ENCODE assay signal across 9 cellular contexts in the genomic region with DNA sequence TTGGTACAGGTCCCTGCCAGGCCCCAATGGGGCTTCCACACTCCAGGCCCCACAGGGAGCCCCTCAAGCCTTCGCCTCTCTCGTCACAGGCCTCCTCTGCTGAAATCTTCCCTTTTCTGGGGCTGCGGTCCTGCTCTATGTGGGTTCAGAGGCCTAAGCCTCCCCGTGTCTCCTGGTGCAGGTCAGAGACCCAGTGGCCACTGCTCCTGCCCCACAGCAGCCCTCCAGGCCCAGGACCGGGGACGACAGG. TPM values are rescaled to one million over a fixed set of nuclear protein-coding genes. Genes with fewer than 3 reads are reported as not detected.
DNase-seq lines count a peak whose midpoint lies in the region; ATAC-seq and TF ChIP-seq lines count a peak whose summit lies in the region.
"Had no signal": no experiment of that assay in that cellular context is flagged by ENCODE, and none has a peak within 500 bp of the region (broad histone marks: within the 10 kb centered on the region; RNA-seq: fewer than 3 reads in every experiment).

No MANE protein-coding gene starts in this region.

- peak overlapping the region; percentile 76 for H3K27ac ChIP-seq in CD4-positive, alpha-beta memory T cell (ENCODE audit: low read depth, low read length)
- peak overlapping the region; percentile 96 for H3K27ac ChIP-seq in KOPT-K1 (ENCODE audit: low read depth, low read length, poor library complexity, severe bottlenecking)
- peak overlapping the region; percentile 83 for H3K27ac ChIP-seq in parathyroid adenoma

- H3K27me3 Mint-ChIP-seq in CD4-positive, alpha-beta memory T cell, result no peaks in the 10 kb centered on the region
- no peaks in the 10 kb centered on the region for H3K27me3 Mint-ChIP-seq in effector memory CD8-positive, alpha-beta T cell

- H2AFZ ChIP-seq in parathyroid adenoma, result no peak overlapping the region

- no peaks in the 10 kb centered on the region for H3K79me2 ChIP-seq in parathyroid adenoma

- peak overlapping the region; percentile 86 to 96 (median 91) for H3K27ac Mint-ChIP-seq in CD4-positive, alpha-beta memory T cell
- H3K27ac Mint-ChIP-seq in effector memory CD8-positive, alpha-beta T cell, result peak overlapping the region; percentile 86 to 93

- intact Hi-C loops in CD4-positive, alpha-beta memory T cell (cut with micrococcal nuclease), result no loop called here

- H3K4me2 ChIP-seq in parathyroid adenoma (ENCODE audit: low read length), result no peak overlapping the region

- H3K36me3 Mint-ChIP-seq in CD4-positive, alpha-beta memory T cell, result no peaks in the 10 kb centered on the region
- H3K36me3 Mint-ChIP-seq in effector memory CD8-positive, alpha-beta T cell (ENCODE audit: insufficient read depth), result peaks cover 10% of the 10 kb centered on the region

- CTCF ChIA-PET in CD4-positive, alpha-beta memory T cell (lab: Charles Lee; ENCODE audit: partially characterized antibody), result interaction anchor here (1.5 kb wide), 1 partner anchor 15 kb away, joined by 4 read pairs; no protein-coding TSS in a partner anchor

- H3K4me3 Mint-ChIP-seq in CD4-positive, alpha-beta memory T cell, result peak overlapping the region in 7 of 8 donors; percentile 58 to 84 (median 64)
- peak overlapping the region; percentile 75 to 78 for H3K4me3 Mint-ChIP-seq in effector memory CD8-positive, alpha-beta T cell

- no peaks in the 10 kb centered on the region for H3K27me3 ChIP-seq in CD4-positive, alpha-beta memory T cell (ENCODE audit: insufficient read depth, low read length)
- H3K27me3 ChIP-seq in parathyroid adenoma (ENCODE audit: control insufficient read depth, insufficient read depth, low read length), result no peaks in the 10 kb centered on the region

- peak overlapping the region in 1 of 2 donors; percentile 37 for H3K4me3 ChIP-seq in CD4-positive, alpha-beta memory T cell (ENCODE audit: low read length in 2 of 2)
- H3K4me3 ChIP-seq in parathyroid adenoma (ENCODE audit: low read depth, low read length), result no peak overlapping the region

- H3K9ac ChIP-seq in parathyroid adenoma, result no peak overlapping the region

- no peak for DNase-seq in CD4-positive, alpha-beta memory T cell
- DNase-seq in effector memory CD8-positive, alpha-beta T cell, result no peak
- no peak for DNase-seq in LoVo (ENCODE audit: low spot score)
- no peak for DNase-seq in NCI-H510A (lab: John Stamatoyannopoulos, UW)
- DNase-seq in COLO668 (lab: John Stamatoyannopoulos, UW; ENCODE audit: unreplicated experiment), result no peak
- DNase-seq: NCI-H2029 had no signal

- H3K9me3 ChIP-seq in CD4-positive, alpha-beta memory T cell (ENCODE audit: control insufficient read depth in 1 of 2, low read length in 2 of 2), result no peaks in the 10 kb centered on the region
- no peaks in the 10 kb centered on the region for H3K9me3 ChIP-seq in KOPT-K1 (ENCODE audit: insufficient read depth, low read length, poor library complexity, severe bottlenecking)
- H3K9me3 ChIP-seq in parathyroid adenoma (ENCODE audit: control insufficient read depth, low read length), result no peaks in the 10 kb centered on the region

- POLR2A ChIA-PET in CD4-positive, alpha-beta memory T cell (lab: Charles Lee; ENCODE audit: partially characterized antibody), result interaction anchor here (1.1 to 4.5 kb wide), 6 partner anchors 10 to 118 kb away, joined by 3 to 42 read pairs (median 6); a partner anchor contains a TSS

- peaks cover 0 to 2% (median 0%) of the 10 kb centered on the region in 8 donors for H3K9me3 Mint-ChIP-seq in CD4-positive, alpha-beta memory T cell
- no peaks in the 10 kb centered on the region for H3K9me3 Mint-ChIP-seq in effector memory CD8-positive, alpha-beta T cell

- peak; percentile 6 for ATAC-seq in effector memory CD8-positive, alpha-beta T cell (replicated peaks)
- no peak for ATAC-seq in GM18867 (IDR thresholded peaks at IDR 0.05; ENCODE audit: unreplicated experiment)

- TF ChIP-seq CTCF in parathyroid adenoma (IDR thresholded peaks at IDR 0.05), result no peak

- H3K36me3 ChIP-seq in CD4-positive, alpha-beta memory T cell (ENCODE audit: insufficient read depth, low read length), result no peaks in the 10 kb centered on the region
- H3K36me3 ChIP-seq in KOPT-K1 (ENCODE audit: insufficient read depth, low read length) (no peaks in the 10 kb centered on the region), parathyroid adenoma (ENCODE audit: control insufficient read depth, insufficient read depth, low read length) (no peaks in the 10 kb centered on the region)

- peaks cover 45% of the 10 kb centered on the region for H3K4me1 ChIP-seq in CD4-positive, alpha-beta memory T cell (ENCODE audit: insufficient read depth, low read length)
- no peaks in the 10 kb centered on the region for H3K4me1 ChIP-seq in parathyroid adenoma

- peaks cover 33 to 75% (median 56%) of the 10 kb centered on the region in 4 donors for H3K4me1 Mint-ChIP-seq in CD4-positive, alpha-beta memory T cell
- peaks cover 48% of the 10 kb centered on the region in 2 donors for H3K4me1 Mint-ChIP-seq in effector memory CD8-positive, alpha-beta T cell (ENCODE audit: low read depth in 2 of 2)

RNA-seq across cellular contexts. Expression of a gene that starts 5.9 kb away (rescaled TPM):
- 1 to 10 TPM; 6.2 to 7.2 TPM for total RNA-seq in CD4-positive, alpha-beta memory T cell
- 100 to 1,000 TPM in 1 of 2 donors, 1 to 10 TPM in 1; 9.1 to 108 TPM for polyA plus RNA-seq in CD4-positive, alpha-beta memory T cell

RNA-seq across cellular contexts. Expression of a gene that starts 12.7 kb away (rescaled TPM):
- 100 to 1,000 TPM; 119 to 121 TPM for total RNA-seq in CD4-positive, alpha-beta memory T cell
- 1,000 to 10,000 TPM; 2,073 to 2,173 TPM for polyA plus RNA-seq in CD4-positive, alpha-beta memory T cell

RNA-seq across cellular contexts. Expression of a gene that starts 18.9 kb away (rescaled TPM):
- total RNA-seq in CD4-positive, alpha-beta memory T cell, result 100 to 1,000 TPM; 202 to 203 TPM
- polyA plus RNA-seq in CD4-positive, alpha-beta memory T cell, result 1,000 to 10,000 TPM; 2,491 to 3,716 TPM

RNA-seq across cellular contexts. Expression of a gene that starts 27.2 kb away (rescaled TPM):
- total RNA-seq in CD4-positive, alpha-beta memory T cell, result not detected
- not detected for polyA plus RNA-seq in CD4-positive, alpha-beta memory T cell

RNA-seq across cellular contexts. Expression of a gene that starts 37.6 kb away (rescaled TPM):
- 100 to 1,000 TPM; 304 TPM for total RNA-seq in CD4-positive, alpha-beta memory T cell
- polyA plus RNA-seq in CD4-positive, alpha-beta memory T cell, result 1 to 10 TPM; 3.0 to 5.6 TPM
